Comparison of ENCODE assay signal across 29 cellular contexts in the genomic region with DNA sequence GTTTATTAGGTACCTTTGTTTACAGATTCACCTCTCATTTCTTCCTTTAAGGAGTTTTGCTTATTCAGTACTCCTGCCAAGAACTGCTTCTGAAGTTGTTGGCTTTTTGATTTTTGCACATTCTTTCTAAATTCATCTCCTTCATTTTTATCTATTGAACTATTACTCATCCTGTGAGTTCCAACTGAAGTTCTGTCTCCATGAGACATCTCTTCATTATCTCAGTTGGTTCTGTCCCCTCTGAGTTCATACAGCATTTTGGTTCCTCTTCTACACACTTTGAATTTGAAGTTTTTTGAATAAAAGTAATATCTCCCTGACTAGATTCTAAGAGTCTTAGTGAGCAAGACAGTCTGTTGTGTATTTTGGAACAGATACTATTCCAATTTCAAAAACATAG.
"Had no signal": no experiment of that assay in that cellular context is flagged by ENCODE, and none has a peak within 500 bp of the region (broad histone marks: within the 10 kb centered on the region; RNA-seq: fewer than 3 reads in every experiment).

No MANE protein-coding gene starts in this region.

- DNase-seq: activated B cell treated with CpG ODN at 0.5 μM for 24 hours; activated CD4-positive, alpha-beta T cell treated with anti-CD3 and anti-CD28 coated beads for 48 hours; activated CD4-positive, alpha-beta T cell treated with anti-CD3 and anti-CD28 coated beads, Interleukin-2, amount 50 U/mL, for 1 hour; activated CD4-positive, alpha-beta T cell treated with anti-CD3 and anti-CD28 coated beads, Interleukin-2, amount 50 U/mL, for 48 hours; activated CD8-positive, alpha-beta memory T cell treated with anti-CD3 and anti-CD28 coated beads for 24 hours; activated CD8-positive, alpha-beta T cell treated with anti-CD3 and anti-CD28 coated beads for 36 hours; activated effector memory CD4-positive, alpha-beta T cell treated with anti-CD3 and anti-CD28 coated beads, Interleukin-2, amount 50 U/mL, for 16 hours; activated naive CD4-positive, alpha-beta T cell treated with anti-CD3 and anti-CD28 coated beads for 36 hours; activated naive CD8-positive, alpha-beta T cell treated with anti-CD3 and anti-CD28 coated beads for 36 hours; activated naive CD8-positive, alpha-beta T cell treated with anti-CD3 and anti-CD28 coated beads, Interleukin-2, amount 50 U/mL, for 24 hours; activated T-cell treated with anti-CD3 and anti-CD28 coated beads, Interleukin-2, amount 50 U/mL, for 1 hour; activated T-cell treated with anti-CD3 and anti-CD28 coated beads, Interleukin-2, amount 50 U/mL, for 48 hours; adrenal gland; cortex of kidney; dermis blood vessel endothelial cell; effector CD4-positive, alpha-beta T cell; effector memory CD8-positive, alpha-beta T cell; erythroblast; foreskin keratinocyte; gastrocnemius medialis; glutamatergic neuron; heart left ventricle; T-helper 1 cell; T-helper 17 cell; T1000; WERI-Rb-1 had no signal

- H3K4me1 ChIP-seq: adrenal gland, ascending aorta, foreskin keratinocyte, gastrocnemius medialis, heart left ventricle had no signal

- ATAC-seq: activated CD4-positive, CD25-positive, alpha-beta regulatory T cell treated with anti-CD3 and anti-CD28 coated beads, Interleukin-2, amount 50 U/mL, for 24 hours; activated CD8-positive, alpha-beta T cell treated with anti-CD3 and anti-CD28 coated beads for 36 hours; activated naive CD8-positive, alpha-beta T cell treated with anti-CD3 and anti-CD28 coated beads, Interleukin-2, amount 50 U/mL, for 24 hours; effector memory CD8-positive, alpha-beta T cell; foreskin keratinocyte; gastrocnemius medialis; heart left ventricle; T-helper 17 cell had no signal

- H3K9me3 ChIP-seq: adrenal gland, ascending aorta, esophagus muscularis mucosa, gastrocnemius medialis had no signal

- H3K27me3 ChIP-seq: adrenal gland, ascending aorta, esophagus muscularis mucosa, foreskin keratinocyte, gastrocnemius medialis, heart left ventricle had no signal

- H3K27ac ChIP-seq: adrenal gland, ascending aorta, esophagus muscularis mucosa, foreskin keratinocyte, gastrocnemius medialis, heart left ventricle, WERI-Rb-1 had no signal

- H3K4me3 ChIP-seq: adrenal gland, ascending aorta, esophagus muscularis mucosa, gastrocnemius medialis, heart left ventricle had no signal

- H3K36me3 ChIP-seq: adrenal gland, ascending aorta, esophagus muscularis mucosa, gastrocnemius medialis, heart left ventricle, WERI-Rb-1 had no signal
